ENCODE assay signal across 8 cellular contexts in genomic region chr22:23070418-23071162, GRCh38. TPM values are rescaled to one million over a fixed set of nuclear protein-coding genes. Genes with fewer than 3 reads are reported as not detected.
A peak's percentile ranks its signal among the peaks of the same experiment; 100 is the strongest.
DNase-seq lines count a peak whose midpoint lies in the region; ATAC-seq and TF ChIP-seq lines count a peak whose summit lies in the region.

GNAZ (plus strand) TSS chr22:23070519; CDS start chr22:23095696, 25,177 bp downstream.

- TF ChIP-seq CTCF in RWPE1 (conservative IDR thresholded peaks at IDR 0.05; ENCODE audit: low read depth), result no peak

- H3K27ac ChIP-seq in RWPE1 (peak within 1 kb of the TSS; percentile 23; the same call in 1 of the 2 replicates), caudate nucleus (ENCODE audit: low read depth, low read length) (peak within 1 kb of the TSS; percentile 46)

- H3K4me1 Mint-ChIP-seq in stimulated activated naive B cell treated with anti-CD40 and anti-IgM and Interleukin-4, amounts not matched to agents 10 μg/mL and 1 μg/mL and 100 μg/mL, for 72 hours, result peaks cover 33 to 58% of the 10 kb centered on the region in 2 donors

- peak within 1 kb of the TSS; percentile 84 to 86 for H3K4me3 Mint-ChIP-seq in stimulated activated naive B cell treated with anti-CD40 and anti-IgM and Interleukin-4, amounts not matched to agents 10 μg/mL and 1 μg/mL and 100 μg/mL, for 72 hours

- peak within 1 kb of the TSS; percentile 14 for H3K27ac Mint-ChIP-seq in stimulated activated naive B cell treated with anti-CD40 and anti-IgM and Interleukin-4, amounts not matched to agents 10 μg/mL and 1 μg/mL and 100 μg/mL, for 72 hours

- CTCF ChIA-PET in HEK293T (lab: Yijun Ruan, JAX) (no interaction called here), RWPE1 (lab: Yijun Ruan, JAX) (no interaction called here)

- no peaks in the 10 kb centered on the region for H3K9me3 Mint-ChIP-seq in stimulated activated naive B cell treated with anti-CD40 and anti-IgM and Interleukin-4, amounts not matched to agents 10 μg/mL and 1 μg/mL and 100 μg/mL, for 72 hours

- peak; percentile 7 for ATAC-seq in left lobe of liver
- peak; percentile 77 to 80 for ATAC-seq in stimulated activated naive B cell treated with anti-CD40 and anti-IgM and Interleukin-4, amounts not matched to agents 10 μg/mL and 1 μg/mL and 100 μg/mL, for 72 hours (replicated peaks)
- ATAC-seq in esophagus mucosa, result no peak

- POLR2A ChIA-PET in HEK293T (lab: Yijun Ruan, JAX), result interaction anchor here (0.9 to 1.6 kb wide), 9 partner anchors 12 to 113 kb away, joined by 3 to 7 read pairs (median 4); partner anchors contain the start of gene RAB36
- POLR2A ChIA-PET in RWPE1 (lab: Yijun Ruan, JAX; ENCODE audit: low non-redundant PET), result no interaction called here

- peak; percentile 49 for DNase-seq in ELR (ENCODE audit: low read depth)
- DNase-seq in HEK293T (ENCODE audit: extremely low spot score), result peak; percentile 70
- DNase-seq in RWPE1 (ENCODE audit: low spot score), result no peak
- DNase-seq in caudate nucleus (lab: John Stamatoyannopoulos, UW), result peak in 19 of 61 donors; percentile 36 to 68 (median 51)
- no peak for DNase-seq in left lobe of liver (ENCODE audit: low spot score)
- no peak for DNase-seq in stimulated activated naive B cell treated with anti-CD40 and anti-IgM and Interleukin-4, amounts not matched to agents 10 μg/mL and 1 μg/mL and 100 μg/mL, for 72 hours
- DNase-seq in effector CD8-positive, alpha-beta T cell (lab: John Stamatoyannopoulos, UW), result no peak

- peaks cover 0 to 4% of the 10 kb centered on the region in 2 donors for H3K36me3 Mint-ChIP-seq in stimulated activated naive B cell treated with anti-CD40 and anti-IgM and Interleukin-4, amounts not matched to agents 10 μg/mL and 1 μg/mL and 100 μg/mL, for 72 hours

- H3K27me3 Mint-ChIP-seq in stimulated activated naive B cell treated with anti-CD40 and anti-IgM and Interleukin-4, amounts not matched to agents 10 μg/mL and 1 μg/mL and 100 μg/mL, for 72 hours, result peaks cover 0 to 13% of the 10 kb centered on the region in 2 donors

TF ChIP-seq in HEK293T, 16 proteins besides CTCF, POLR2A, EP300 and RAD21:
- no peak for TF ChIP-seq SP1 (IDR thresholded peaks at IDR 0.05)
- no peak for TF ChIP-seq BHLHE40 (IDR thresholded peaks at IDR 0.05; ENCODE audit: borderline replicate concordance)

RNA-seq across cellular contexts. Expression of gene GNAZ, which starts in this region (rescaled TPM):
- 0.33 TPM for total RNA-seq in left lobe of liver
- total RNA-seq in esophagus mucosa, result 0.76 TPM

Comparison
In these comparisons a context has a peak if more than half of its experiments do, and no peak if none do; other contexts are left out.
1. Peak in ATAC-seq in left lobe of liver; RNA of the gene not detected or under 1 TPM.
2. DNase-seq: peak in ELR (single experiment) and HEK293T (single experiment); none in RWPE1 (single experiment), left lobe of liver (single experiment), stimulated activated naive B cell treated with anti-CD40 and anti-IgM and Interleukin-4, amounts not matched to agents 10 μg/mL and 1 μg/mL and 100 μg/mL, for 72 hours (single experiment) and effector CD8-positive, alpha-beta T cell (single experiment).